In the genomic region with DNA sequence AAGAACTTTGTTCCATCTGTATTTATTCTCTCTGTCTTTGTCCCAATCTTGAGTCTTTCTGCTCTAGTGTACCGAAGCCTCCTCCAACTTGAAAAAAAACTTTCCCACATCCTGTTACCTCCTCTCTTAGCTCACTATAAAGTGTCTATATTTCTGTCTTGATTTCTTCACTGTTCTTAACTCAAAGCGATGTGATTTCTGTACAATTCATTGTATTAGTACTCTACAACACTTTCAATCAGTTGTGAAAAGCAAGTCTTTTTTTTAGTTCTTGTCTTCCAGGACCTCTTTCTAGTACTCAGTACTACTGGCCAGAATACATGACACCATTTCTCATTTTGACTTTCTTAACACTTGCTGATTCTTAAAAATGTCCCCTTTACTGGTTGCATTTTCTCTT, we compare ENCODE assay signal across 16 cellular contexts.
DNase-seq lines count a peak whose midpoint lies in the region; ATAC-seq and TF ChIP-seq lines count a peak whose summit lies in the region.
"Had no signal": no experiment of that assay in that cellular context is flagged by ENCODE, and none has a peak within 500 bp of the region (broad histone marks: within the 10 kb centered on the region; RNA-seq: fewer than 3 reads in every experiment).

No MANE protein-coding gene starts in this region.

- no peak overlapping the region for H3K9ac ChIP-seq in trophoblast cell (ENCODE audit: low read length)

- no peak overlapping the region for H4K91ac ChIP-seq in trophoblast cell (ENCODE audit: low read depth, low read length)

- no peak overlapping the region for H3K18ac ChIP-seq in trophoblast cell (ENCODE audit: low read length)

- H3K23ac ChIP-seq in trophoblast cell (ENCODE audit: low read length): no peak overlapping the region

- no peak overlapping the region for H3K4ac ChIP-seq in trophoblast cell (ENCODE audit: low read depth, low read length)

- no peak overlapping the region for H4K12ac ChIP-seq in trophoblast cell (ENCODE audit: low read depth, low read length)

- H3K4me2 ChIP-seq in trophoblast cell (ENCODE audit: low read length): no peak overlapping the region

- H3K9me3 Mint-ChIP-seq in T-helper 1 cell treated with Interleukin-12 subunit alpha and Interleukin-12 subunit beta and Interleukin-4 antibody, amounts not matched to agents 30 μg/mL and 1 μg/mL, for 36 hours: no peaks in the 10 kb centered on the region
- H3K9me3 Mint-ChIP-seq in activated naive CD4-positive, alpha-beta T cell treated with anti-CD3 and anti-CD28 coated beads, Interleukin-2, amount 50 U/mL, for 72 hours: no peaks in the 10 kb centered on the region
- no peaks in the 10 kb centered on the region for H3K9me3 Mint-ChIP-seq in activated naive CD8-positive, alpha-beta T cell treated with anti-CD3 and anti-CD28 coated beads for 36 hours

- H3K4me3 ChIP-seq in trophoblast cell (ENCODE audit: low read depth, low read length) (no peak overlapping the region), foreskin fibroblast (ENCODE audit: low read depth in 1 of 2, low read length in 2 of 2) (no peak overlapping the region)

- peak overlapping the region; percentile 69 for H3K27ac Mint-ChIP-seq in T-helper 1 cell treated with Interleukin-12 subunit alpha and Interleukin-12 subunit beta and Interleukin-4 antibody, amounts not matched to agents 30 μg/mL and 1 μg/mL, for 36 hours
- peak overlapping the region; percentile 49 to 91 for H3K27ac Mint-ChIP-seq in activated naive CD4-positive, alpha-beta T cell treated with anti-CD3 and anti-CD28 coated beads, Interleukin-2, amount 50 U/mL, for 72 hours
- H3K27ac Mint-ChIP-seq in activated naive CD8-positive, alpha-beta T cell treated with anti-CD3 and anti-CD28 coated beads for 36 hours: peak overlapping the region; percentile 80

- H3K9me3 ChIP-seq in trophoblast cell (ENCODE audit: insufficient read depth, low read depth, low read length): no peaks in the 10 kb centered on the region

- H3K4me1 ChIP-seq in trophoblast cell (ENCODE audit: control insufficient read depth in 1 of 2, insufficient read depth in 2 of 2, low read length in 2 of 2): no peaks in the 10 kb centered on the region

- TF ChIP-seq CTCF in foreskin fibroblast (IDR thresholded peaks at IDR 0.05; ENCODE audit: low read depth, low read length): no peak

- DNase-seq in T-helper 1 cell (no peak), globus pallidus (ENCODE audit: low spot score) (no peak), trophoblast cell (no peak), foreskin fibroblast (no peak)
- DNase-seq in activated naive CD4-positive, alpha-beta T cell treated with anti-CD3 and anti-CD28 coated beads, Interleukin-2, amount 50 U/mL, for 72 hours (ENCODE audit: low spot score in 2 of 2): no peak
- DNase-seq in activated naive CD4-positive, alpha-beta T cell (lab: John Stamatoyannopoulos, UW): no peak
- DNase-seq in activated naive CD8-positive, alpha-beta T cell treated with anti-CD3 and anti-CD28 coated beads for 36 hours: no peak
- DNase-seq: DMS 273 treated with DMSO at 0.1 percent for 48 hours, EL, GOT3, KBM-7, NCI-H1092 treated with DMSO at 0.1 percent for 48 hours, NCI-H1694 had no signal

- peak overlapping the region; percentile 64 for H3K4me3 Mint-ChIP-seq in T-helper 1 cell treated with Interleukin-12 subunit alpha and Interleukin-12 subunit beta and Interleukin-4 antibody, amounts not matched to agents 30 μg/mL and 1 μg/mL, for 36 hours
- peak overlapping the region; percentile 44 for H3K4me3 Mint-ChIP-seq in activated naive CD8-positive, alpha-beta T cell treated with anti-CD3 and anti-CD28 coated beads for 36 hours

- no peaks in the 10 kb centered on the region for H3K27me3 ChIP-seq in trophoblast cell (ENCODE audit: insufficient read depth, low read length)

- no peaks in the 10 kb centered on the region for H3K36me3 ChIP-seq in trophoblast cell (ENCODE audit: control insufficient read depth in 1 of 2, insufficient read depth in 2 of 2, low read length in 2 of 2)

- H3K36me3 Mint-ChIP-seq in T-helper 1 cell treated with Interleukin-12 subunit alpha and Interleukin-12 subunit beta and Interleukin-4 antibody, amounts not matched to agents 30 μg/mL and 1 μg/mL, for 36 hours (ENCODE audit: low read depth): peaks cover under 1% of the 10 kb centered on the region
- no peaks in the 10 kb centered on the region for H3K36me3 Mint-ChIP-seq in activated naive CD4-positive, alpha-beta T cell treated with anti-CD3 and anti-CD28 coated beads, Interleukin-2, amount 50 U/mL, for 72 hours
- no peaks in the 10 kb centered on the region for H3K36me3 Mint-ChIP-seq in activated naive CD8-positive, alpha-beta T cell treated with anti-CD3 and anti-CD28 coated beads for 36 hours

- no peak overlapping the region for H3K27ac ChIP-seq in trophoblast cell (ENCODE audit: low read depth, low read length)
- H3K27ac ChIP-seq: 22Rv1, HL-60 had no signal

- peaks cover 32% of the 10 kb centered on the region for H3K4me1 Mint-ChIP-seq in T-helper 1 cell treated with Interleukin-12 subunit alpha and Interleukin-12 subunit beta and Interleukin-4 antibody, amounts not matched to agents 30 μg/mL and 1 μg/mL, for 36 hours (ENCODE audit: low read depth)
- H3K4me1 Mint-ChIP-seq in activated naive CD8-positive, alpha-beta T cell treated with anti-CD3 and anti-CD28 coated beads for 36 hours: peaks cover 49% of the 10 kb centered on the region

- H2BK12ac ChIP-seq in trophoblast cell (ENCODE audit: low read length): no peak overlapping the region

- ATAC-seq in activated naive CD4-positive, alpha-beta T cell treated with anti-CD3 and anti-CD28 coated beads, Interleukin-2, amount 50 U/mL, for 72 hours: peak; percentile 66 to 77

- H3K27me3 Mint-ChIP-seq in T-helper 1 cell treated with Interleukin-12 subunit alpha and Interleukin-12 subunit beta and Interleukin-4 antibody, amounts not matched to agents 30 μg/mL and 1 μg/mL, for 36 hours (ENCODE audit: low read depth): no peaks in the 10 kb centered on the region
- no peaks in the 10 kb centered on the region for H3K27me3 Mint-ChIP-seq in activated naive CD8-positive, alpha-beta T cell treated with anti-CD3 and anti-CD28 coated beads for 36 hours

- no peak overlapping the region for H2BK5ac ChIP-seq in trophoblast cell (ENCODE audit: low read depth, low read length, poor library complexity)

- WGBS in trophoblast cell (ENCODE audit: extremely low coverage, insufficient coverage, insufficient read length): no CpG with 5 or more reads among the region's 2 CpGs

- no peaks in the 10 kb centered on the region for H3K79me2 ChIP-seq in trophoblast cell (ENCODE audit: control insufficient read depth, insufficient read depth, low read length, poor library complexity)

- no peaks in the 10 kb centered on the region for H3K79me1 ChIP-seq in trophoblast cell (ENCODE audit: low read length)

- H2BK120ac ChIP-seq in trophoblast cell (ENCODE audit: insufficient read depth, low read length, poor library complexity): no peak overlapping the region

- H3K14ac ChIP-seq in trophoblast cell (ENCODE audit: low read length): no peak overlapping the region

- H2AK5ac ChIP-seq in trophoblast cell (ENCODE audit: low read length): no peak overlapping the region

- H4K8ac ChIP-seq in trophoblast cell (ENCODE audit: low read depth, low read length): no peak overlapping the region

- H2AFZ ChIP-seq in trophoblast cell (ENCODE audit: insufficient read depth, low read length, poor library complexity): no peak overlapping the region
